ENCODE assay signal across 12 cellular contexts in genomic region chr4:38985363-38986065, GRCh38. TPM values are rescaled to one million over a fixed set of nuclear protein-coding genes. Genes with fewer than 3 reads are reported as not detected.
DNase-seq lines count a peak whose midpoint lies in the region; ATAC-seq, FAIRE-seq and TF ChIP-seq lines count a peak whose summit lies in the region.
"Had no signal": no experiment of that assay in that cellular context is flagged by ENCODE, and none has a peak within 500 bp of the region (broad histone marks: within the 10 kb centered on the region; RNA-seq: fewer than 3 reads in every experiment).

No MANE protein-coding gene starts in this region.

- no peak overlapping the region for H3K27ac Mint-ChIP-seq in neural progenitor cell

- H3K27me3 ChIP-seq in GM12878 (replicated peaks in 1 of 2; ENCODE audit: control insufficient read depth in 2 of 2, insufficient read depth in 2 of 2, low read length in 1 of 2) (no peaks in the 10 kb centered on the region), neural progenitor cell (no peaks in the 10 kb centered on the region)

- H3K4me1 ChIP-seq in GM12878 (ENCODE audit: control insufficient read depth, insufficient read depth, low read length): peaks cover 38% of the 10 kb centered on the region
- peaks cover 28% of the 10 kb centered on the region for H3K4me1 ChIP-seq in neural progenitor cell

- no peak overlapping the region for H3K4me3 Mint-ChIP-seq in neural progenitor cell

- no peaks in the 10 kb centered on the region for H3K79me2 ChIP-seq in GM12878 (ENCODE audit: control insufficient read depth, insufficient read depth, low read length)
- no peaks in the 10 kb centered on the region for H3K79me2 ChIP-seq in neural progenitor cell (ENCODE audit: low read depth)

- no peak for TF ChIP-seq POLR2A in GM12892 (IDR thresholded peaks at IDR 0.05; ENCODE audit: low read depth, low read length)
- TF ChIP-seq POLR2A in GM12878 (IDR thresholded peaks at IDR 0.05; ENCODE audit: low read depth, low read length): no peak

- POLR2A ChIA-PET in GM12878 (lab: Charles Lee): interaction anchor here (0.6 to 2.0 kb wide), 4 partner anchors 42 to 118 kb away, joined by 3 to 6 read pairs (median 4); no protein-coding TSS in a partner anchor

- H4K20me1 ChIP-seq in GM12878 (ENCODE audit: control insufficient read depth, insufficient read depth) (no peaks in the 10 kb centered on the region), neural progenitor cell (ENCODE audit: low read depth) (no peaks in the 10 kb centered on the region)

- H3K9me3 ChIP-seq in GM12878 (replicated peaks; ENCODE audit: control insufficient read depth, insufficient read depth, low read length) (no peaks in the 10 kb centered on the region), neural progenitor cell (ENCODE audit: low read depth) (no peaks in the 10 kb centered on the region)

- H3K9me3 Mint-ChIP-seq in neural progenitor cell: no peaks in the 10 kb centered on the region

- RAD21 ChIA-PET in GM12878 (lab: Charles Lee; ENCODE audit: unreplicated experiment): interaction anchor here (0.8 to 3.4 kb wide), 10 partner anchors 37 to 226 kb away, joined by 3 to 32 read pairs (median 4); partner anchors contain the start of gene TMEM156

- H3K4me1 Mint-ChIP-seq in neural progenitor cell: peaks cover 27% of the 10 kb centered on the region

- H3K27me3 Mint-ChIP-seq in neural progenitor cell (ENCODE audit: insufficient read depth, low read depth): peaks cover 9% of the 10 kb centered on the region

- SMC1A ChIA-PET in GM12878 (lab: Charles Lee; ENCODE audit: uncharacterized antibody, unreplicated experiment): interaction anchor here (0.6 to 2.4 kb wide), 21 partner anchors 18 to 150 kb away, joined by 3 to 10 read pairs (median 3); partner anchors contain the start of gene FAM114A1

- H3K9ac ChIP-seq in GM12878 (ENCODE audit: control insufficient read depth, insufficient read depth, low read length) (peak overlapping the region; percentile 22; the same call in 1 of the 2 replicates), neural progenitor cell (no peak overlapping the region)

- WGBS in GM12878 (ENCODE audit: insufficient coverage, insufficient replicate concordance, low lambda C conversion rate, missing lambda C conversion rate): 12% methylated on average over 10 of the region's 10 CpGs

- intact Hi-C loops in GM12878 (cut with micrococcal nuclease; ENCODE audit: unreplicated experiment): loop anchor here (2.0 kb wide), 1 partner anchor 45 kb away; no protein-coding TSS in a partner anchor

- TF ChIP-seq EP300 in GM12878 (IDR thresholded peaks at IDR 0.05; ENCODE audit: borderline replicate concordance in 1 of 2, control insufficient read depth in 1 of 2, low read depth in 2 of 2, low read length in 2 of 2): no peak

- TF ChIP-seq CTCF in GM12878 (IDR thresholded peaks at IDR 0.05 in 2 of 3, conservative IDR thresholded peaks at IDR 0.05 in 1 of 3; ENCODE audit: control insufficient read depth in 2 of 3, extremely low read depth in 1 of 3, insufficient read depth in 1 of 3, low read depth in 3 of 3, low read length in 3 of 3) (no peak), neural progenitor cell (IDR thresholded peaks at IDR 0.05) (no peak)

- H3F3A ChIP-seq in neural progenitor cell (ENCODE audit: low read depth): peaks cover 21% of the 10 kb centered on the region

- TF ChIP-seq RAD21 in GM12878 (IDR thresholded peaks at IDR 0.05; ENCODE audit: insufficient read depth, low read depth, low read length): no peak

- H3K36me3 Mint-ChIP-seq in neural progenitor cell: no peaks in the 10 kb centered on the region

- peaks cover 5 to 9% of the 10 kb centered on the region in 2 experiments; a peak in 3 of 4 replicates for H3K36me3 ChIP-seq in GM12878 (ENCODE audit: control insufficient read depth in 2 of 2, insufficient read depth in 2 of 2, low read length in 1 of 2)
- H3K36me3 ChIP-seq in neural progenitor cell: no peaks in the 10 kb centered on the region

- H3K4me2 ChIP-seq in GM12878 (ENCODE audit: control insufficient read depth, insufficient read depth) (peak overlapping the region; percentile 63), neural progenitor cell (peak overlapping the region; percentile 60)

- H3K4me3 ChIP-seq in GM12878 (peak overlapping the region; percentile 17; the same call in 1 of the 2 replicates), neural progenitor cell (peak overlapping the region; percentile 8)

- TSS peak; percentile 26 for BruUV-seq in GM12878 (replicated peaks; lab: Mats Ljungman, UMichigan)

- H3K27ac ChIP-seq in GM12878 (ENCODE audit: control insufficient read depth, insufficient read depth) (peak overlapping the region; percentile 70), neural progenitor cell (peak overlapping the region; percentile 88)

- CTCF ChIA-PET in GM12878 (lab: Yijun Ruan, JAX): interaction anchor here (0.9 to 4.7 kb wide), 7 partner anchors 9 to 226 kb away, joined by 3 to 26 read pairs (median 4); no protein-coding TSS in a partner anchor

- FAIRE-seq in GM12892 (lab: Jason Lieb, UNC) (peak; percentile 85), GM12878 (lab: Jason Lieb, UNC) (no peak)

- DNase-seq in GM12892 (ENCODE audit: insufficient read length): no peak
- peak; percentile 40 for DNase-seq in KBM-7
- DNase-seq in GM12878 (ENCODE audit: low read depth, low spot score): no peak
- DNase-seq in neural progenitor cell (ENCODE audit: low spot score): peak; percentile 52
- no peak for DNase-seq in anterior cingulate cortex (lab: John Stamatoyannopoulos, UW)
- no peak for DNase-seq in activated CD4-positive, CD25-positive, alpha-beta regulatory T cell treated with anti-CD3 and anti-CD28 coated beads, Interleukin-2, amount 50 U/mL, for 72 hours
- DNase-seq: effector CD4-positive, alpha-beta T cell; left ventricle myocardium superior; posterior cingulate gyrus; stimulated activated CD4-positive, alpha-beta T cell treated with anti-CD3 and anti-CD28 coated beads, Interleukin-4, amount 100 ng/mL, for 4 hours had no signal

- in situ Hi-C loops in KBM-7 (cut with MboI; ENCODE audit: low pct_unique_long_range_greater_than_20kb, low sequenced_read_pairs): no loop called here
- in situ Hi-C loops in GM12878 (cut with MboI): no loop called here

- H2AFZ ChIP-seq in GM12878 (ENCODE audit: control insufficient read depth, low read depth, low read length) (peak overlapping the region; percentile 41; the same call in 1 of the 2 replicates), neural progenitor cell (replicated peaks) (no peak overlapping the region)

- ATAC-seq in GM12878 (no peak), HG03280 (IDR thresholded peaks at IDR 0.05; ENCODE audit: unreplicated experiment) (no peak)
- ATAC-seq: left ventricle myocardium superior had no signal

TF ChIP-seq in GM12878, 131 proteins besides CTCF, POLR2A, EP300 and RAD21 (continues in another document):
- TF ChIP-seq STAT1 (conservative IDR thresholded peaks at IDR 0.05) (no peak), RUNX3 (IDR thresholded peaks at IDR 0.05; ENCODE audit: low read length) (peak; percentile 55), PML (IDR thresholded peaks at IDR 0.05; ENCODE audit: low read length) (no peak), ZNF592 (IDR thresholded peaks at IDR 0.05) (no peak), TCF7 (IDR thresholded peaks at IDR 0.05; ENCODE audit: borderline replicate concordance) (no peak)

RNA-seq across cellular contexts. Expression of gene TMEM156, which starts 46.7 kb away (rescaled TPM):
- polyA plus RNA-seq in GM12892 (2012; ENCODE audit: missing spikeins): 26.1 TPM
- 68.8 and 85.3 TPM in 2 replicates for total RNA-seq in GM12878 (2013; cell fraction: nucleolus; rRNA removed)
- total RNA-seq in GM12878 (2014; rRNA removed) (28.1 and 30.8 TPM in 2 replicates), GM12878 (2014; rRNA removed; fragmentation: Illumina TruSeq; extraction: Trizol) (43.3 and 46.2 TPM in 2 replicates), GM12878 (2021) (18.4 and 20.8 TPM in 2 replicates), neural progenitor cell (ENCODE audit: low replicate concordance) (not detected in 2 replicates)
- polyA plus RNA-seq in GM12878 (2011; ENCODE audit: low read depth): 17.0 TPM
- polyA plus RNA-seq in GM12878 (2011; rRNA removed) (44.0 and 82.4 TPM in 2 replicates), GM12878 (2014; fragmentation: Illumina TruSeq; extraction: Trizol) (48.3 and 67.7 TPM in 2 replicates), GM12878 (2014; fragmentation: Nextera tagmentation; extraction: Ambion mirVana) (10 to 100 TPM; 35.0 to 36.2 TPM), GM12878 (2014; rRNA removed) (20.5 and 30.4 TPM in 2 replicates), GM12878 (2016; fragmentation: Nextera tagmentation; extraction: Ambion mirVana) (10 to 100 TPM; 22.4 to 27.2 TPM)
- polyA plus RNA-seq in GM12878 (2011; cell fraction: cytosol; rRNA removed): 16.1 and 17.1 TPM in 2 replicates
- 11.4 and 12.4 TPM in 2 replicates for polyA plus RNA-seq in GM12878 (2011; cell fraction: nucleus; rRNA removed)
- 35.0 and 43.1 TPM in 2 replicates for polyA plus RNA-seq in GM12878 (2012)
- polyA minus RNA-seq in GM12878 (2011; rRNA and poly(A)+ RNA removed): 13.0 and 25.5 TPM in 2 replicates
- 5.9 and 11.6 TPM in 2 replicates for polyA minus RNA-seq in GM12878 (2011; cell fraction: cytosol; rRNA and poly(A)+ RNA removed)
- 10.0 and 11.0 TPM in 2 replicates for polyA minus RNA-seq in GM12878 (2011; cell fraction: nucleus; rRNA and poly(A)+ RNA removed)
- total RNA-seq: left ventricle myocardium superior, SK-MEL-5 had no signal

Comparison
In these comparisons a context has a peak if more than half of its experiments do, and no peak if none do; other contexts are left out.
1. DNase-seq: peak in KBM-7 (single experiment) and neural progenitor cell (single experiment); none in GM12892 (single experiment), GM12878 (single experiment), anterior cingulate cortex (0 of 58) and activated CD4-positive, CD25-positive, alpha-beta regulatory T cell treated with anti-CD3 and anti-CD28 coated beads, Interleukin-2, amount 50 U/mL, for 72 hours (single experiment).
2. RNA of gene TMEM156, which starts 46.7 kb away (total RNA-seq): 18.4 to 85.3 TPM in GM12878; not detected in neural progenitor cell; every median in the first group is over 10 times any median in the second.